ENCODE assay signal across 13 cellular contexts in the genomic region with DNA sequence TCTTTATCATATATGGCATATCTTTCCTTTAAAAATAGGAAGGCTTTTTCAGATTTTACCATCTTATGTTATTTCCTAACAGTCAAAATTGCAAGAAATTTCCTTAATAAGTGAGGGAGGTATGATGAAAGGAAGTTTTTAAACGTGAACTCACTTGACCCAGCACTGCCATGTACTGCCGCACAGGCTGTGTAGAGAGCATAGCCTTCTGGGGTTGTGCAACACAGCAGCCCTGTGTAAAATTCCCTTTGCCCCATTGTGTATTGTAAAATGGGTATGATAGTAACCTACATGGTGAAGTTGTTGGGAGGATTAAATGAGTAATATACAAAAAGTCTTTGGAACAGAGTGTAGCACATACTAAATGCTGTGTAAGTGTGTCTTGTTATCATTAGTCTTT.
DNase-seq lines count a peak whose midpoint lies in the region; ATAC-seq and TF ChIP-seq lines count a peak whose summit lies in the region.
"Had no signal": no experiment of that assay in that cellular context is flagged by ENCODE, and none has a peak within 500 bp of the region (broad histone marks: within the 10 kb centered on the region; RNA-seq: fewer than 3 reads in every experiment).

No MANE protein-coding gene starts in this region.

- H3K4me3 ChIP-seq in DND-41 (ENCODE audit: low read depth in 1 of 2, low read length in 2 of 2) (peak overlapping the region in 1 of 2 experiments; percentile 54; a peak in 2 of 4 replicates), Loucy (ENCODE audit: low read length, poor library complexity, severe bottlenecking) (peak overlapping the region; percentile 67)
- H3K4me3 ChIP-seq: PC-9 had no signal

- DNase-seq in DND-41 (peak; percentile 59), NOMO-1 treated with dmso at 0.1 percent for 144 hours (lab: John Stamatoyannopoulos, UW; ENCODE audit: unreplicated experiment) (peak; percentile 25), amniotic epithelial cell (ENCODE audit: low read depth) (peak; percentile 65), NCI-H1930 (lab: John Stamatoyannopoulos, UW) (no peak), RKO (ENCODE audit: low spot score) (no peak), Right ventricle myocardium inferior (ENCODE audit: missing footprints) (no peak)
- DNase-seq: BE2C, NCI-H2171, NCI-H446 treated with DMSO at 0.1 percent for 48 hours, PC-9, Right ventricle myocardium superior had no signal

- H3K4me2 ChIP-seq in DND-41 (ENCODE audit: insufficient read depth, low read length): peak overlapping the region; percentile 59
- peak overlapping the region; percentile 81 for H3K4me2 ChIP-seq in Loucy (ENCODE audit: low read depth, low read length, poor library complexity, severe bottlenecking)
- H3K4me2 ChIP-seq: PC-9 had no signal

- H2AFZ ChIP-seq in DND-41 (ENCODE audit: low read depth, low read length) (no peak overlapping the region), Loucy (ENCODE audit: low read length) (no peak overlapping the region)
- H2AFZ ChIP-seq: PC-9 had no signal

- H3K9ac ChIP-seq in DND-41 (ENCODE audit: low read depth, low read length) (peak overlapping the region; percentile 69), Loucy (ENCODE audit: low read depth, low read length, poor library complexity, severe bottlenecking) (peak overlapping the region; percentile 65)

- H3K27me3 ChIP-seq in DND-41 (ENCODE audit: insufficient read depth, low read length, poor library complexity) (no peaks in the 10 kb centered on the region), Loucy (ENCODE audit: insufficient read depth, low read length, poor library complexity, severe bottlenecking) (no peaks in the 10 kb centered on the region)
- H3K27me3 ChIP-seq: BE2C had no signal

- peak overlapping the region; percentile 97 for H3K27ac ChIP-seq in DND-41 (ENCODE audit: low read length)
- H3K27ac ChIP-seq: PC-9 had no signal

- H4K20me1 ChIP-seq in DND-41 (ENCODE audit: insufficient read depth, low read length) (no peaks in the 10 kb centered on the region), Loucy (ENCODE audit: insufficient read depth, low read length, poor library complexity, severe bottlenecking) (no peaks in the 10 kb centered on the region)

- peaks cover 76% of the 10 kb centered on the region for H3K79me2 ChIP-seq in DND-41 (ENCODE audit: insufficient read depth, low read length)
- peaks cover 24% of the 10 kb centered on the region; the same call in 1 of the 2 replicates for H3K79me2 ChIP-seq in Loucy (ENCODE audit: insufficient read depth, low read length)

- intact Hi-C loops in Right ventricle myocardium inferior (cut with DNase I): no loop called here

- no peak for TF ChIP-seq CTCF in DND-41 (IDR thresholded peaks at IDR 0.05; ENCODE audit: borderline replicate concordance, extremely low read depth, low read length, poor library complexity, severe bottlenecking)
- TF ChIP-seq CTCF in Loucy (conservative IDR thresholded peaks at IDR 0.05; ENCODE audit: low read length): no peak

- peak; percentile 39 for ATAC-seq in DND-41 (ENCODE audit: insufficient read depth, low read depth)
- no peak for ATAC-seq in GM18505 (IDR thresholded peaks at IDR 0.05; ENCODE audit: unreplicated experiment)
- ATAC-seq in Right ventricle myocardium inferior: no peak

- H3K9me2 ChIP-seq in Loucy (replicated peaks; ENCODE audit: low read depth, low read length): no peaks in the 10 kb centered on the region

- H3K9me3 ChIP-seq in DND-41 (ENCODE audit: insufficient read depth, low read length, severe bottlenecking) (no peaks in the 10 kb centered on the region), Loucy (ENCODE audit: insufficient read depth, low read depth, low read length) (no peaks in the 10 kb centered on the region)
- H3K9me3 ChIP-seq: BE2C had no signal

- TF ChIP-seq POLR2A in GM18505 (IDR thresholded peaks at IDR 0.05; ENCODE audit: borderline replicate concordance, extremely low read depth, insufficient read depth, insufficient read length): no peak

- H3K36me3 ChIP-seq in DND-41 (ENCODE audit: insufficient read depth, low read length) (peaks cover 3% of the 10 kb centered on the region; the same call in 1 of the 2 replicates), Loucy (ENCODE audit: insufficient read depth, low read length) (no peaks in the 10 kb centered on the region)
- H3K36me3 ChIP-seq: BE2C had no signal

- peaks cover 17% of the 10 kb centered on the region for H3F3A ChIP-seq in Loucy (ENCODE audit: low read depth)

- peaks cover 96% of the 10 kb centered on the region for H3K4me1 ChIP-seq in DND-41 (ENCODE audit: insufficient read depth, low read length)
- peaks cover 96% of the 10 kb centered on the region for H3K4me1 ChIP-seq in Loucy (ENCODE audit: insufficient read depth, low read length, poor library complexity, severe bottlenecking)
- H3K4me1 ChIP-seq: BE2C had no signal

Comparison
In these comparisons a context has a peak if more than half of its experiments do, and no peak if none do; other contexts are left out.
1. DNase-seq: peak in DND-41 (single experiment), NOMO-1 treated with dmso at 0.1 percent for 144 hours (single experiment) and amniotic epithelial cell (single experiment); none in NCI-H1930 (0 of 2), RKO (single experiment) and Right ventricle myocardium inferior (single experiment).